ENCODE assay signal across 7 cellular contexts in the genomic region with DNA sequence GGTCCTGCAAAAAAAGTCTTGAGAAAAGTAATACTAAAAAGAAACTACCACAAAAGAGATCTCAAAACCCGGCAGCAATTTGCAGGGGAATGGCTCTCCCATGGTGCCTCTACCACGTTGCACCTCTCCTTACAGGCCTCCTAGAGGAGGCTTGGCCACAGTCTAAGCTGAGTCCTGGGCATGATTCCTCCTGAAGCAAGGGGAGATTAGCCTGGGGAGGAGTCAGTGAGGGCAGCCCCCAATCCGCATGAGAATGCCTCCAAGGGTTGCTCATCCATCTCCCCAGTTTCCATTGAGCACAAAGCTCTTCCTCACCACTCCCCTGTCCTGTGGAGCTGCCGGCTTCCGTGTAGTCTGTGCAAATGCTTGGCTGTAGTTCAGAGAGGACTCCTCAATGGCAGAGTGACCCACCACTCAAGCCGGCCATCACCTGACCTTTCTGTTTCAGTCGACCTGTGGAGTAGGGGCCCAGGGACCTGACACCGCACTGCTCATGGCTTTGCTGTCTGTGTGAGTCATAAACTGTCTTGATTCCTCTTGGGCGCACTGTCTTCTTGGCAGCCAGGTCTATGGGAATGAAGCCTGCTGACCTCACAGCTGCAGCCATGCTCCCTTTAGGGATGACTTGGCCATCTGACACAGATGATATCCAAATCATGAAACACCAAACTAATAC.
DNase-seq lines count a peak whose midpoint lies in the region; ATAC-seq and TF ChIP-seq lines count a peak whose summit lies in the region.
"Not testable (repeated sequence)": the region's sequence is repeated elsewhere in the genome, so short reads cannot be mapped to it uniquely, and the experiment has no call there.

No MANE protein-coding gene starts in this region.

- not testable (repeated sequence) for H3K36me3 ChIP-seq in gastroesophageal sphincter, right atrium auricular region, lower lobe of right lung

- not testable (repeated sequence) for TF ChIP-seq EP300 in gastroesophageal sphincter (IDR thresholded peaks at IDR 0.05)

- H3K27ac ChIP-seq in gastroesophageal sphincter, right atrium auricular region, lower lobe of right lung: not testable (repeated sequence)

- not testable (repeated sequence) for TF ChIP-seq CTCF in gastroesophageal sphincter (IDR thresholded peaks at IDR 0.05); right atrium auricular region (IDR thresholded peaks at IDR 0.05); lower lobe of right lung (IDR thresholded peaks at IDR 0.05)

- ATAC-seq in gastroesophageal sphincter (peak; percentile 57), lower lobe of right lung (peak; percentile 19 to 43), sciatic nerve (peak; percentile 94)

- not testable (repeated sequence) for TF ChIP-seq POLR2A in gastroesophageal sphincter (IDR thresholded peaks at IDR 0.05)

- 88% methylated on average over 2 of the region's 9 CpGs; no CpG with 5 or more reads in 1 of the 2 donors for WGBS in gastroesophageal sphincter (ENCODE audit: low coverage in 1 of 2), 2 donors

- H3K9me3 ChIP-seq in gastroesophageal sphincter, lower lobe of right lung: not testable (repeated sequence)
- peaks cover 0 to 10% of the 10 kb centered on the region in 2 donors for H3K9me3 ChIP-seq in right atrium auricular region

- peak; percentile 32 for DNase-seq in ELF-1 (ENCODE audit: low read depth, low spot score)
- DNase-seq in M059J (ENCODE audit: low read depth): peak; percentile 3
- peak; percentile 20 for DNase-seq in amniotic epithelial cell (ENCODE audit: low read depth)
- DNase-seq in right atrium auricular region (ENCODE audit: low spot score): peak; percentile 44
- DNase-seq in lower lobe of right lung: not testable (repeated sequence)
- peak; percentile 55 for DNase-seq in sciatic nerve (ENCODE audit: low spot score)

- H3K27me3 ChIP-seq in gastroesophageal sphincter; right atrium auricular region; lower lobe of right lung (ENCODE audit: low read depth): not testable (repeated sequence)

- not testable (repeated sequence) for H3K4me3 ChIP-seq in gastroesophageal sphincter, right atrium auricular region, lower lobe of right lung

- H3K4me1 ChIP-seq in gastroesophageal sphincter, right atrium auricular region, lower lobe of right lung: not testable (repeated sequence)

- intact Hi-C loops in lower lobe of right lung (cut with DNase I); sciatic nerve (cut with DNase I): not testable (repeated sequence)

Comparison
In these comparisons a context has a peak if more than half of its experiments do, and no peak if none do; other contexts are left out.
1. ATAC-seq: peak in every context shown above with its lines; median percentile 94 in sciatic nerve; 57 in gastroesophageal sphincter; 31 in lower lobe of right lung.